ENCODE assay signal across 8 cellular contexts in genomic region chr19:13396256-13397080, GRCh38.
DNase-seq lines count a peak whose midpoint lies in the region; ATAC-seq and TF ChIP-seq lines count a peak whose summit lies in the region.

No MANE protein-coding gene starts in this region.

- peaks cover 31 to 75% (median 50%) of the 10 kb centered on the region in 10 experiments for H3K4me1 ChIP-seq in BLaER1 treated with 17β-estradiol and CSF1 and Interleukin-3, amounts not matched to agents 10 nM and 100 nM
- no peaks in the 10 kb centered on the region for H3K4me1 ChIP-seq in body of pancreas

- WGBS in body of pancreas, 2 donors: 27 to 30% methylated on average over 18 of the region's 18 CpGs

- H3K9ac ChIP-seq in BLaER1 treated with 17β-estradiol and CSF1 and Interleukin-3, amounts not matched to agents 10 nM and 100 nM: no peak overlapping the region

- TF ChIP-seq CTCF in body of pancreas (IDR thresholded peaks at IDR 0.05): no peak

- intact Hi-C loops in body of pancreas (cut with DNase I): no loop called here

- TF ChIP-seq POLR2A in body of pancreas (IDR thresholded peaks at IDR 0.05): no peak

- no peak overlapping the region for H3K27ac ChIP-seq in BLaER1 treated with 17β-estradiol and CSF1 and Interleukin-3, amounts not matched to agents 10 nM and 100 nM
- no peak overlapping the region for H3K27ac ChIP-seq in body of pancreas

- peak overlapping the region in 6 of 11 experiments; percentile 6 to 94 (median 29); a peak in 10 of 22 replicates for H3K4me2 ChIP-seq in BLaER1 treated with 17β-estradiol and CSF1 and Interleukin-3, amounts not matched to agents 10 nM and 100 nM

- no peaks in the 10 kb centered on the region for H3K36me3 ChIP-seq in BLaER1 treated with 17β-estradiol and CSF1 and Interleukin-3, amounts not matched to agents 10 nM and 100 nM
- no peaks in the 10 kb centered on the region for H3K36me3 ChIP-seq in body of pancreas (replicated peaks in 1 of 2; ENCODE audit: insufficient read depth in 1 of 2, low read depth in 2 of 2)

- H4K20me1 ChIP-seq in BLaER1 treated with 17β-estradiol and CSF1 and Interleukin-3, amounts not matched to agents 10 nM and 100 nM: no peaks in the 10 kb centered on the region; a peak in 1 of 22 replicates

- peaks cover 3 to 16% (median 7%) of the 10 kb centered on the region in 11 experiments for H3K9me3 ChIP-seq in BLaER1 treated with 17β-estradiol and CSF1 and Interleukin-3, amounts not matched to agents 10 nM and 100 nM (replicated peaks in 1 of 11)
- H3K9me3 ChIP-seq in body of pancreas: no peaks in the 10 kb centered on the region

- DNase-seq in KBM-7: peak; percentile 33
- DNase-seq in body of pancreas: peak; percentile 22 to 54 (median 41)
- peak; percentile 64 for DNase-seq in left kidney (ENCODE audit: low read depth, low spot score)
- no peak for DNase-seq in DMS79 (lab: John Stamatoyannopoulos, UW)
- no peak for DNase-seq in NCI-H526 (lab: John Stamatoyannopoulos, UW)

- H3K4me3 ChIP-seq in BLaER1 treated with 17β-estradiol and CSF1 and Interleukin-3, amounts not matched to agents 10 nM and 100 nM: no peak overlapping the region
- H3K4me3 ChIP-seq in body of pancreas: no peak overlapping the region

- ATAC-seq in body of pancreas (no peak), GM19351 (IDR thresholded peaks at IDR 0.05; ENCODE audit: unreplicated experiment) (no peak), HG02571 (IDR thresholded peaks at IDR 0.05; ENCODE audit: unreplicated experiment) (no peak)

- no peaks in the 10 kb centered on the region for H3K27me3 ChIP-seq in BLaER1 treated with 17β-estradiol and CSF1 and Interleukin-3, amounts not matched to agents 10 nM and 100 nM
- no peaks in the 10 kb centered on the region for H3K27me3 ChIP-seq in body of pancreas

- in situ Hi-C loops in KBM-7 (cut with MboI; ENCODE audit: low pct_unique_long_range_greater_than_20kb, low sequenced_read_pairs): no loop called here

Comparison
In these comparisons a context has a peak if more than half of its experiments do, and no peak if none do; other contexts are left out.
1. DNase-seq: peak in KBM-7 (single experiment), body of pancreas (4 of 4) and left kidney (single experiment); none in DMS79 (single experiment) and NCI-H526 (0 of 2).